14 cellular contexts compared by ENCODE assay signal in genomic region chr14:58812050-58812690, GRCh38.
DNase-seq lines count a peak whose midpoint lies in the region; ATAC-seq lines count a peak whose summit lies in the region.
"Had no signal": no experiment of that assay in that cellular context is flagged by ENCODE, and none has a peak within 500 bp of the region (broad histone marks: within the 10 kb centered on the region; RNA-seq: fewer than 3 reads in every experiment).

No MANE protein-coding gene starts in this region.

- H3K4me1 Mint-ChIP-seq in stimulated activated naive CD8-positive, alpha-beta T cell treated with anti-CD3 and anti-CD28 coated beads, Interleukin-15, amount 100 ng/mL, for 72 hours = no peaks in the 10 kb centered on the region

- no peak overlapping the region for H3K27ac Mint-ChIP-seq in stimulated activated naive CD8-positive, alpha-beta T cell treated with anti-CD3 and anti-CD28 coated beads, Interleukin-15, amount 100 ng/mL, for 72 hours

- no peak overlapping the region for H3K4me3 Mint-ChIP-seq in stimulated activated naive CD8-positive, alpha-beta T cell treated with anti-CD3 and anti-CD28 coated beads, Interleukin-15, amount 100 ng/mL, for 72 hours

- no peaks in the 10 kb centered on the region for H3K27me3 Mint-ChIP-seq in stimulated activated naive CD8-positive, alpha-beta T cell treated with anti-CD3 and anti-CD28 coated beads, Interleukin-15, amount 100 ng/mL, for 72 hours

- ATAC-seq in stimulated activated naive CD8-positive, alpha-beta T cell treated with anti-CD3 and anti-CD28 coated beads, Interleukin-15, amount 100 ng/mL, for 72 hours = peak; percentile 59
- no peak for ATAC-seq in stimulated activated naive CD8-positive, alpha-beta T cell treated with anti-CD3 and anti-CD28 coated beads, Interleukin-15, Interleukin-2, amounts not matched to agents 100 U/mL and 50 U/mL, for 24 hours
- ATAC-seq in HG02884 (IDR thresholded peaks at IDR 0.05; ENCODE audit: unreplicated experiment) = peak; percentile 59
- no peak for ATAC-seq in HG02870 (IDR thresholded peaks at IDR 0.05; ENCODE audit: unreplicated experiment)
- ATAC-seq: left lung had no signal

- H3K9me3 Mint-ChIP-seq in stimulated activated naive CD8-positive, alpha-beta T cell treated with anti-CD3 and anti-CD28 coated beads, Interleukin-15, amount 100 ng/mL, for 72 hours = no peaks in the 10 kb centered on the region

- DNase-seq in stimulated activated naive CD8-positive, alpha-beta T cell treated with anti-CD3 and anti-CD28 coated beads, Interleukin-15, amount 100 ng/mL, for 72 hours = no peak
- DNase-seq in stimulated activated naive CD8-positive, alpha-beta T cell treated with anti-CD3 and anti-CD28 coated beads, Interleukin-15, Interleukin-2, amounts not matched to agents 100 U/mL and 50 U/mL, for 24 hours = no peak
- DNase-seq in NCI-H524 (lab: John Stamatoyannopoulos, UW) (peak; percentile 54 to 78), AG08396 (ENCODE audit: low spot score) (no peak)
- no peak for DNase-seq in stimulated activated CD4-positive, alpha-beta T cell treated with anti-CD3 and anti-CD28 coated beads, Interleukin-4, amount 100 ng/mL, for 4 hours
- DNase-seq: activated CD8-positive, alpha-beta memory T cell treated with anti-CD3 and anti-CD28 coated beads, Interleukin-2, amount 50 U/mL, for 4 hours; H7; Kasumi-1; left lung; PC-9; posterior cingulate gyrus had no signal

- H3K27ac ChIP-seq in temporal lobe (ENCODE audit: low read depth, low read length) = peak overlapping the region; percentile 85
- H3K27ac ChIP-seq: left lung, PC-9 had no signal

Comparison
In these comparisons a context has a peak if more than half of its experiments do, and no peak if none do; other contexts are left out.
1. ATAC-seq: peak in stimulated activated naive CD8-positive, alpha-beta T cell treated with anti-CD3 and anti-CD28 coated beads, Interleukin-15, amount 100 ng/mL, for 72 hours (single experiment) and HG02884 (single experiment); none in stimulated activated naive CD8-positive, alpha-beta T cell treated with anti-CD3 and anti-CD28 coated beads, Interleukin-15, Interleukin-2, amounts not matched to agents 100 U/mL and 50 U/mL, for 24 hours (single experiment) and HG02870 (single experiment).
2. DNase-seq: peak in NCI-H524 (2 of 2); none in stimulated activated naive CD8-positive, alpha-beta T cell treated with anti-CD3 and anti-CD28 coated beads, Interleukin-15, amount 100 ng/mL, for 72 hours (0 of 2), stimulated activated naive CD8-positive, alpha-beta T cell treated with anti-CD3 and anti-CD28 coated beads, Interleukin-15, Interleukin-2, amounts not matched to agents 100 U/mL and 50 U/mL, for 24 hours (single experiment), AG08396 (single experiment) and stimulated activated CD4-positive, alpha-beta T cell treated with anti-CD3 and anti-CD28 coated beads, Interleukin-4, amount 100 ng/mL, for 4 hours (0 of 2).